In the genomic region with DNA sequence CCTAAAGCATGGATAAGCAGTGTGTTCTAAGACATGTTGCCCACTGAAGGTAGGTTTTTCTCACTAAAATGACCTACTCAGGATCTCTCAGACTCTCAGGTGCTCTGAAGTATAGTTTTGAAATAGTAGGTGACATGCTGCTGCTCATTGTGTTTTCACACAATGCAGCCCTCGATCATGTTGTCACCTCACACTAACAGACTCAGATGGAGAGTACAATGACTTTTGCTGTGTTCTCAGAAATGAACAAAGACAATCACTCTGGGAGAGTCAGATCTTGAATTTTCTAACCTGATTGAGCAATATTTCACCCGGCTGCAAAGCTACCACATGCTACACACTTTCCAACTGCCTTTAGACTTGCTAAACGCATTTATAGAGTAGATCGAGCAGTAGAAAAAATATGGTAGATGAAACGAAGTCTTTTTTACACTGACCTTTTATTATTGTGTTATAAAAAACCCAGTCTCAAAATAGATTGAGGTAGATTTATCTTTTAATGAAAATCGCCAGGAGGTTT, we compare ENCODE assay signal across 18 cellular contexts.
DNase-seq lines count a peak whose midpoint lies in the region; ATAC-seq and TF ChIP-seq lines count a peak whose summit lies in the region.
"Had no signal": no experiment of that assay in that cellular context is flagged by ENCODE, and none has a peak within 500 bp of the region (broad histone marks: within the 10 kb centered on the region; RNA-seq: fewer than 3 reads in every experiment).

No MANE protein-coding gene starts in this region.

- H3K4me2 ChIP-seq in neural progenitor cell, result peak overlapping the region; percentile 32
- H3K4me2 ChIP-seq: BLaER1 had no signal

- no peak overlapping the region for H2AFZ ChIP-seq in neural progenitor cell (replicated peaks)

- peaks cover 4% of the 10 kb centered on the region for H3K36me3 Mint-ChIP-seq in activated CD4-positive, alpha-beta T cell treated with anti-CD3 and anti-CD28 coated beads, Interleukin-2, amount 10 ng/mL, durations not matched to agents 24 days and 14 days (ENCODE audit: low read depth)
- H3K36me3 Mint-ChIP-seq in WTC11 (peaks cover 13% of the 10 kb centered on the region), neural progenitor cell (no peaks in the 10 kb centered on the region)

- CTCF ChIA-PET in WTC11 (lab: Charles Lee), result interaction anchor here (1.1 to 2.2 kb wide), 4 partner anchors 15 to 600 kb away, joined by 4 to 11 read pairs (median 6); a partner anchor contains a TSS

- H3K79me2 ChIP-seq in neural progenitor cell (ENCODE audit: low read depth), result no peaks in the 10 kb centered on the region

- DNase-seq in activated CD4-positive, alpha-beta T cell treated with anti-CD3 and anti-CD28 coated beads, Interleukin-2, amount 10 ng/mL, durations not matched to agents 24 days and 14 days, result no peak
- no peak for DNase-seq in activated CD4-positive, alpha-beta T cell treated with anti-CD3 and anti-CD28 coated beads for 4 hours
- DNase-seq in MV-4-11 (lab: John Stamatoyannopoulos, UW), result peak; percentile 64
- DNase-seq in WTC11 (ENCODE audit: low spot score), result no peak
- no peak for DNase-seq in neural progenitor cell (ENCODE audit: low spot score)
- DNase-seq in LoVo (ENCODE audit: low spot score), result no peak
- DNase-seq: activated naive CD4-positive, alpha-beta T cell treated with Interleukin-2 at 50 U/mL for 16 hours; cerebellar nuclear complex; effector CD8-positive, alpha-beta T cell; NCI-H1092; NCI-H2081; NCI-H446 treated with DMSO at 0.1 percent for 48 hours had no signal

- no peak overlapping the region for H3K27ac ChIP-seq in neural progenitor cell
- H3K27ac ChIP-seq: BLaER1, SJSA1, suprapubic skin had no signal

- no peaks in the 10 kb centered on the region for H3K27me3 ChIP-seq in neural progenitor cell
- H3K27me3 ChIP-seq: BLaER1, SJSA1, suprapubic skin had no signal

- H4K20me1 ChIP-seq in neural progenitor cell (ENCODE audit: low read depth), result no peaks in the 10 kb centered on the region
- H4K20me1 ChIP-seq: BLaER1 had no signal

- no peaks in the 10 kb centered on the region for H3K9me3 ChIP-seq in neural progenitor cell (ENCODE audit: low read depth)
- H3K9me3 ChIP-seq: A549, SJSA1 had no signal

- no peaks in the 10 kb centered on the region for H3F3A ChIP-seq in neural progenitor cell (ENCODE audit: low read depth)

- H3K4me1 ChIP-seq in neural progenitor cell, result peaks cover 14% of the 10 kb centered on the region
- H3K4me1 ChIP-seq: SJSA1, suprapubic skin had no signal

- no peak overlapping the region for H3K4me3 Mint-ChIP-seq in activated CD4-positive, alpha-beta T cell treated with anti-CD3 and anti-CD28 coated beads, Interleukin-2, amount 10 ng/mL, durations not matched to agents 24 days and 14 days
- no peak overlapping the region for H3K4me3 Mint-ChIP-seq in WTC11
- peak overlapping the region; percentile 28 for H3K4me3 Mint-ChIP-seq in neural progenitor cell

- peaks cover 3% of the 10 kb centered on the region for H3K27me3 Mint-ChIP-seq in activated CD4-positive, alpha-beta T cell treated with anti-CD3 and anti-CD28 coated beads, Interleukin-2, amount 10 ng/mL, durations not matched to agents 24 days and 14 days
- H3K27me3 Mint-ChIP-seq in WTC11 (ENCODE audit: low read depth), result no peaks in the 10 kb centered on the region
- H3K27me3 Mint-ChIP-seq in neural progenitor cell (ENCODE audit: insufficient read depth, low read depth), result peaks cover 3% of the 10 kb centered on the region

- H3K9me3 Mint-ChIP-seq in activated CD4-positive, alpha-beta T cell treated with anti-CD3 and anti-CD28 coated beads, Interleukin-2, amount 10 ng/mL, durations not matched to agents 24 days and 14 days, result peaks cover 20% of the 10 kb centered on the region
- H3K9me3 Mint-ChIP-seq in WTC11 (peaks cover 19% of the 10 kb centered on the region), neural progenitor cell (peaks cover 9% of the 10 kb centered on the region)

- no peak overlapping the region for H3K9ac ChIP-seq in neural progenitor cell
- H3K9ac ChIP-seq: BLaER1 had no signal

- H3K27ac Mint-ChIP-seq in activated CD4-positive, alpha-beta T cell treated with anti-CD3 and anti-CD28 coated beads, Interleukin-2, amount 10 ng/mL, durations not matched to agents 24 days and 14 days, result peak overlapping the region; percentile 2
- no peak overlapping the region for H3K27ac Mint-ChIP-seq in WTC11
- H3K27ac Mint-ChIP-seq in neural progenitor cell, result no peak overlapping the region

- peaks cover 19% of the 10 kb centered on the region for H3K4me1 Mint-ChIP-seq in activated CD4-positive, alpha-beta T cell treated with anti-CD3 and anti-CD28 coated beads, Interleukin-2, amount 10 ng/mL, durations not matched to agents 24 days and 14 days
- H3K4me1 Mint-ChIP-seq in WTC11, result peaks cover 22% of the 10 kb centered on the region
- peaks cover 47% of the 10 kb centered on the region for H3K4me1 Mint-ChIP-seq in neural progenitor cell

- intact Hi-C loops in activated CD4-positive, alpha-beta T cell treated with anti-CD3 and anti-CD28 coated beads, Interleukin-2, amount 10 ng/mL, durations not matched to agents 24 days and 14 days (cut with micrococcal nuclease), result no loop called here

- no peak overlapping the region for H3K4me3 ChIP-seq in neural progenitor cell
- H3K4me3 ChIP-seq: A549, BLaER1, SJSA1, suprapubic skin had no signal

- POLR2A ChIA-PET in WTC11 (lab: Charles Lee), result no interaction called here

- no peaks in the 10 kb centered on the region for H3K36me3 ChIP-seq in neural progenitor cell
- H3K36me3 ChIP-seq: BLaER1, SJSA1, suprapubic skin had no signal

- 0 out of 2 replicates have a peak, but pooled peaks have one; percentile 6 for ATAC-seq in WTC11
- no peak for ATAC-seq in GM19328 (IDR thresholded peaks at IDR 0.05; ENCODE audit: unreplicated experiment)
- ATAC-seq in HG02973 (IDR thresholded peaks at IDR 0.05; ENCODE audit: unreplicated experiment), result no peak

- TF ChIP-seq CTCF in WTC11 (IDR thresholded peaks at IDR 0.05) (no peak), neural progenitor cell (IDR thresholded peaks at IDR 0.05) (no peak)

TF ChIP-seq in WTC11, 78 proteins besides CTCF, POLR2A, EP300 and RAD21 (continues in another document):
- TF ChIP-seq TP53 (CRISPR knock-in tag; IDR thresholded peaks at IDR 0.05), result no peak
- TF ChIP-seq, protein P1, sequence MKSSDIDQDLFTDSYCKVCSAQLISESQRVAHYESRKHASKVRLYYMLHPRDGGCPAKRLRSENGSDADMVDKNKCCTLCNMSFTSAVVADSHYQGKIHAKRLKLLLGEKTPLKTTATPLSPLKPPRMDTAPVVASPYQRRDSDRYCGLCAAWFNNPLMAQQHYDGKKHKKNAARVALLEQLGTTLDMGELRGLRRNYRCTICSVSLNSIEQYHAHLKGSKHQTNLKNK (CRISPR knock-in tag; IDR thresholded peaks at IDR 0.05), result no peak
- no peak for TF ChIP-seq TCF7 (CRISPR knock-in tag; IDR thresholded peaks at IDR 0.05; ENCODE audit: low read depth)
- TF ChIP-seq FOXP1 (CRISPR knock-in tag; IDR thresholded peaks at IDR 0.05; ENCODE audit: borderline replicate concordance), result no peak
- no peak for TF ChIP-seq GTF2I (CRISPR knock-in tag; conservative IDR thresholded peaks at IDR 0.05)
- TF ChIP-seq, protein P2, sequence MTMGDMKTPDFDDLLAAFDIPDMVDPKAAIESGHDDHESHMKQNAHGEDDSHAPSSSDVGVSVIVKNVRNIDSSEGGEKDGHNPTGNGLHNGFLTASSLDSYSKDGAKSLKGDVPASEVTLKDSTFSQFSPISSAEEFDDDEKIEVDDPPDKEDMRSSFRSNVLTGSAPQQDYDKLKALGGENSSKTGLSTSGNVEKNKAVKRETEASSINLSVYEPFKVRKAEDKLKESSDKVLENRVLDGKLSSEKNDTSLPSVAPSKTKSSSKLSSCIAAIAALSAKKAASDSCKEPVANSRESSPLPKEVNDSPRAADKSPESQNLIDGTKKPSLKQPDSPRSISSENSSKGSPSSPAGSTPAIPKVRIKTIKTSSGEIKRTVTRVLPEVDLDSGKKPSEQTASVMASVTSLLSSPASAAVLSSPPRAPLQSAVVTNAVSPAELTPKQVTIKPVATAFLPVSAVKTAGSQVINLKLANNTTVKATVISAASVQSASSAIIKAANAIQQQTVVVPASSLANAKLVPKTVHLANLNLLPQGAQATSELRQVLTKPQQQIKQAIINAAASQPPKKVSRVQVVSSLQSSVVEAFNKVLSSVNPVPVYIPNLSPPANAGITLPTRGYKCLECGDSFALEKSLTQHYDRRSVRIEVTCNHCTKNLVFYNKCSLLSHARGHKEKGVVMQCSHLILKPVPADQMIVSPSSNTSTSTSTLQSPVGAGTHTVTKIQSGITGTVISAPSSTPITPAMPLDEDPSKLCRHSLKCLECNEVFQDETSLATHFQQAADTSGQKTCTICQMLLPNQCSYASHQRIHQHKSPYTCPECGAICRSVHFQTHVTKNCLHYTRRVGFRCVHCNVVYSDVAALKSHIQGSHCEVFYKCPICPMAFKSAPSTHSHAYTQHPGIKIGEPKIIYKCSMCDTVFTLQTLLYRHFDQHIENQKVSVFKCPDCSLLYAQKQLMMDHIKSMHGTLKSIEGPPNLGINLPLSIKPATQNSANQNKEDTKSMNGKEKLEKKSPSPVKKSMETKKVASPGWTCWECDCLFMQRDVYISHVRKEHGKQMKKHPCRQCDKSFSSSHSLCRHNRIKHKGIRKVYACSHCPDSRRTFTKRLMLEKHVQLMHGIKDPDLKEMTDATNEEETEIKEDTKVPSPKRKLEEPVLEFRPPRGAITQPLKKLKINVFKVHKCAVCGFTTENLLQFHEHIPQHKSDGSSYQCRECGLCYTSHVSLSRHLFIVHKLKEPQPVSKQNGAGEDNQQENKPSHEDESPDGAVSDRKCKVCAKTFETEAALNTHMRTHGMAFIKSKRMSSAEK (CRISPR knock-in tag; IDR thresholded peaks at IDR 0.05; ENCODE audit: borderline replicate concordance), result no peak
- no peak for TF ChIP-seq ZNF121 (CRISPR knock-in tag; IDR thresholded peaks at IDR 0.05)
- no peak for TF ChIP-seq CREB1 (CRISPR knock-in tag; IDR thresholded peaks at IDR 0.05)
- TF ChIP-seq, protein P3, sequence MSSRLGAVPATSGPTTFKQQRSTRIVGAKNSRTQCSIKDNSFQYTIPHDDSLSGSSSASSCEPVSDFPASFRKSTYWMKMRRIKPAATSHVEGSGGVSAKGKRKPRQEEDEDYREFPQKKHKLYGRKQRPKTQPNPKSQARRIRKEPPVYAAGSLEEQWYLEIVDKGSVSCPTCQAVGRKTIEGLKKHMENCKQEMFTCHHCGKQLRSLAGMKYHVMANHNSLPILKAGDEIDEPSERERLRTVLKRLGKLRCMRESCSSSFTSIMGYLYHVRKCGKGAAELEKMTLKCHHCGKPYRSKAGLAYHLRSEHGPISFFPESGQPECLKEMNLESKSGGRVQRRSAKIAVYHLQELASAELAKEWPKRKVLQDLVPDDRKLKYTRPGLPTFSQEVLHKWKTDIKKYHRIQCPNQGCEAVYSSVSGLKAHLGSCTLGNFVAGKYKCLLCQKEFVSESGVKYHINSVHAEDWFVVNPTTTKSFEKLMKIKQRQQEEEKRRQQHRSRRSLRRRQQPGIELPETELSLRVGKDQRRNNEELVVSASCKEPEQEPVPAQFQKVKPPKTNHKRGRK (CRISPR knock-in tag; IDR thresholded peaks at IDR 0.05; ENCODE audit: borderline replicate concordance), result no peak
